ENCODE assay signal across 27 cellular contexts in the genomic region with DNA sequence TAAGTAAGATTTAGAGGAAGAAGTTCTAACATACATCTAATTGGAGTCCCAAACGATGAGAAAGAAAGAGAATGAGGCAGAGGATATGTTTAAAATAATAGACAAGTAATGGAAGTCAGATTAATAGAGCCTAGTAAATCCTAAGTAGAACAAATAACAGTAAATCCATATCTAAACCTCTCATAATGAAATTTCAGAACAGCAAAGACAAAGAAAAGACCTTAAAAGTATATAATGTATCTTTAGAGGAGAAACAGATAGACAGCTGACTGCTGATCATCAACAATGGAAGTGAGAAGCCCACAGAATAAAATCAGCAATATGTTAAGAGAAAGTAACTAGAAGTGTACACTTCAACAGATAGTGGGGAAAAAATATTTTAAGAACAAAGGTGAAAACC.
"Had no signal": no experiment of that assay in that cellular context is flagged by ENCODE, and none has a peak within 500 bp of the region (broad histone marks: within the 10 kb centered on the region; RNA-seq: fewer than 3 reads in every experiment).

No MANE protein-coding gene starts in this region.

- H3K9me3 ChIP-seq: colonic mucosa, gastroesophageal sphincter had no signal

- DNase-seq: colonic mucosa; cortex of kidney; dermis blood vessel endothelial cell; dorsolateral prefrontal cortex; effector CD4-positive, alpha-beta T cell; effector CD8-positive, alpha-beta T cell; effector memory CD4-positive, alpha-beta T cell; effector memory CD8-positive, alpha-beta T cell; endodermal cell; erythroblast; esophagus squamous epithelium; foreskin fibroblast; foreskin keratinocyte; foreskin melanocyte; gastrocnemius medialis; glutamatergic neuron; head of caudate nucleus; heart left ventricle; heart right ventricle had no signal

- H3K4me1 ChIP-seq: colonic mucosa, esophagus muscularis mucosa, esophagus squamous epithelium, foreskin keratinocyte, gastrocnemius medialis, gastroesophageal sphincter, heart left ventricle, heart right ventricle had no signal

- H3K4me3 ChIP-seq: colonic mucosa, coronary artery, dorsolateral prefrontal cortex, esophagus muscularis mucosa, esophagus squamous epithelium, gastrocnemius medialis, gastroesophageal sphincter, heart left ventricle, heart right ventricle had no signal

- FAIRE-seq: endometrium, endothelial cell of umbilical vein had no signal

- H3K27me3 ChIP-seq: colonic mucosa, esophagus muscularis mucosa, esophagus squamous epithelium, foreskin keratinocyte, gastrocnemius medialis, gastroesophageal sphincter, heart left ventricle, heart right ventricle had no signal

- H3K36me3 ChIP-seq: colonic mucosa, esophagus muscularis mucosa, esophagus squamous epithelium, gastrocnemius medialis, gastroesophageal sphincter, heart left ventricle, heart right ventricle had no signal

- H3K4me1 Mint-ChIP-seq: endodermal cell had no signal

- H3K4me3 Mint-ChIP-seq: dendritic cell treated with granulocyte-macrophage colony-stimulating factor and Interleukin-4, amounts not matched to agents 40 ng/mL and 50 ng/mL, for 4 days; effector memory CD8-positive, alpha-beta T cell; endodermal cell had no signal

- H3K27me3 Mint-ChIP-seq: dendritic cell treated with granulocyte-macrophage colony-stimulating factor and Interleukin-4, amounts not matched to agents 40 ng/mL and 50 ng/mL, for 4 days; effector memory CD8-positive, alpha-beta T cell had no signal

- H3K27ac Mint-ChIP-seq: dendritic cell treated with granulocyte-macrophage colony-stimulating factor and Interleukin-4, amounts not matched to agents 40 ng/mL and 50 ng/mL, for 4 days; effector memory CD8-positive, alpha-beta T cell; endodermal cell had no signal

- H3K27ac ChIP-seq: colonic mucosa, coronary artery, dorsolateral prefrontal cortex, epithelial cell of prostate, esophagus muscularis mucosa, esophagus squamous epithelium, foreskin keratinocyte, gastrocnemius medialis, gastroesophageal sphincter, heart left ventricle, heart right ventricle had no signal

- ATAC-seq: effector memory CD8-positive, alpha-beta T cell; esophagus mucosa; foreskin keratinocyte; gastrocnemius medialis; gastroesophageal sphincter; heart left ventricle; heart right ventricle had no signal
